In the genomic region with DNA sequence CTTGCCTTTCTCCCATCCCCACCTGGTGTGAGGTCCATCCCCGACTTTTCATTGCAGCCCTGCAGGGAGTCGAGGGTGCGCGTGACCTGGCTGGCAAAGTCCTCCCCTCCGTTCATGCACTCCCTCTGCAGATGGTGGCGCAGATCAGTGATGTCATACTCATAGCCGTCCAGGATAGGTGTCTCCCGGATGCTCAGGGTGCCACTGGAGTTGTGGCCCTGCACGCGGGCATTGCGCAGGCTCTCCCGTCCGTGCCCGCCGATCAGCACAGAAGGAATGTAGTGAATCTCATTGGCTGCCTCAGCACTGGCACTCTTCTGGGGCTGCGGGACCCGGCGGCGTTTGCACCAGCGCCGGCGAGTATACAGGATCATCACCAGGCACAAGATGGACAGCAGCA, we compare ENCODE assay signal across 20 cellular contexts.
"Had no signal": no experiment of that assay in that cellular context is flagged by ENCODE, and none has a peak within 500 bp of the region (broad histone marks: within the 10 kb centered on the region; RNA-seq: fewer than 3 reads in every experiment).

No MANE protein-coding gene starts in this region.

- H3K36me3 ChIP-seq: left lung, uterus had no signal

- H3K4me3 ChIP-seq: dorsolateral prefrontal cortex, left lung, uterus had no signal

- H3K9me3 ChIP-seq: left lung, uterus had no signal

- DNase-seq: activated B cell treated with CpG ODN at 0.5 μM for 24 hours; activated CD4-positive, alpha-beta memory T cell treated with anti-CD3 and anti-CD28 coated beads, Interleukin-2, amount 10 ng/mL, durations not matched to agents 7 days and 5 days; activated CD4-positive, alpha-beta T cell treated with anti-CD3 and anti-CD28 coated beads for 4 hours; activated CD8-positive, alpha-beta memory T cell treated with anti-CD3 and anti-CD28 coated beads, Interleukin-2, amount 10 ng/mL, durations not matched to agents 7 days and 5 days; activated naive CD4-positive, alpha-beta T cell treated with anti-CD3 and anti-CD28 coated beads for 36 hours; activated naive CD8-positive, alpha-beta T cell treated with anti-CD3 and anti-CD28 coated beads, Interleukin-2, amount 50 U/mL, for 24 hours; activated T-cell treated with anti-CD3 and anti-CD28 coated beads, Interleukin-2, amount 50 U/mL, for 24 hours; anterior cingulate cortex; central memory CD4-positive, alpha-beta T cell; dorsolateral prefrontal cortex; erythroblast; foreskin melanocyte; nucleus accumbens; stimulated activated CD4-positive, alpha-beta T cell treated with anti-CD3 and anti-CD28 coated beads, Interleukin-4, amount 100 ng/mL, for 4 hours; stimulated activated naive B cell treated with anti-CD40 and anti-IgM and Interleukin-4, amounts not matched to agents 10 μg/mL and 1 μg/mL and 100 μg/mL, for 72 hours; T-helper 9 cell; uterus had no signal

- H3K4me1 ChIP-seq: left lung, uterus had no signal

- H3K27ac ChIP-seq: left lung, uterus had no signal

- ATAC-seq: activated CD8-positive, alpha-beta memory T cell treated with anti-CD3 and anti-CD28 coated beads, Interleukin-2, amount 10 ng/mL, durations not matched to agents 7 days and 5 days; activated naive CD8-positive, alpha-beta T cell treated with anti-CD3 and anti-CD28 coated beads, Interleukin-2, amount 50 U/mL, for 24 hours; left lung; natural killer cell treated with Interleukin-12 subunit alpha and Interleukin-12 subunit beta and Interleukin-15 and Interleukin-18, amount 100 ng/mL, for 72 hours; sciatic nerve; stimulated activated naive B cell treated with anti-CD40 and anti-IgM and Interleukin-4, amounts not matched to agents 10 μg/mL and 1 μg/mL and 100 μg/mL, for 72 hours had no signal

- H3K27me3 ChIP-seq: dorsolateral prefrontal cortex, uterus had no signal
